ENCODE assay signal across 2 cellular contexts in the genomic region with DNA sequence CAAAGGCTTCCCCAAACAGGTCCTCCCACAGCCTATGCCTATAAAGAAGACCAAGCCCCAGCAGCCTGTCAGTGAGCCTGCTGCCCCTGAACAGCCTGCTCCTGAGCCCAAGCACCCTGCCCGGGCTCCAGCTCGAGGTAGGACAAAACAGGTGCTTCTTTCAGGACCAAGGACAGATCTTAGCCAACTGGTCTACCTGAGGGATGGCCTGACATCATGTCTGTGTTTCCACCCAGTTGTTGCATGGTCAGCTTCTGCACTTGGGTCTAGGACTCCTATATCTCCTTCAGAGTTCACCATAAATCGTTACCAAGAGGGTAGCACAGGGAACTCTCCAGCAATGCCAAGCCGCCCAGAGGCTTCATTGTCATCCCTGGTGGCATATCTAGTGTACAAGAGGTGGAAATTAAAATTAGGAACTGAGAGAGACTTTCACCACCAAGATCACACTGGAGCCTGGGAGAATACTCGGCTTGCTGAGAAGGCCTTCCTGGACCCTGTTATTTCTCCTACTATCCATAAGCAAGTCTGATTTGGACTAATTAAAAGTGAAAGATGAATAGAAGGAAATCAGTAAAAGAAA.
A peak's percentile ranks its signal among the peaks of the same experiment; 100 is the strongest.
TF ChIP-seq lines count a peak whose summit lies in the region.

No MANE protein-coding gene starts in this region.

TF ChIP-seq in HepG2, 621 proteins besides CTCF, POLR2A, EP300 and RAD21 (continued from another document):
- TF ChIP-seq EHMT2 (IDR thresholded peaks at IDR 0.05; ENCODE audit: borderline replicate concordance, low read depth, low read length) (peak; percentile 90), MED8 (CRISPR knock-in tag; IDR thresholded peaks at IDR 0.05; ENCODE audit: insufficient replicate concordance) (no peak), HDAC2 (CRISPR knock-in tag; IDR thresholded peaks at IDR 0.05) (peak; percentile 33; the same call in 1 of the 2 replicates), MIER2 (CRISPR knock-in tag; IDR thresholded peaks at IDR 0.05) (peak; percentile 97), DNMT3B (CRISPR knock-in tag; conservative IDR thresholded peaks at IDR 0.05) (no peak)
- TF ChIP-seq, protein P1, sequence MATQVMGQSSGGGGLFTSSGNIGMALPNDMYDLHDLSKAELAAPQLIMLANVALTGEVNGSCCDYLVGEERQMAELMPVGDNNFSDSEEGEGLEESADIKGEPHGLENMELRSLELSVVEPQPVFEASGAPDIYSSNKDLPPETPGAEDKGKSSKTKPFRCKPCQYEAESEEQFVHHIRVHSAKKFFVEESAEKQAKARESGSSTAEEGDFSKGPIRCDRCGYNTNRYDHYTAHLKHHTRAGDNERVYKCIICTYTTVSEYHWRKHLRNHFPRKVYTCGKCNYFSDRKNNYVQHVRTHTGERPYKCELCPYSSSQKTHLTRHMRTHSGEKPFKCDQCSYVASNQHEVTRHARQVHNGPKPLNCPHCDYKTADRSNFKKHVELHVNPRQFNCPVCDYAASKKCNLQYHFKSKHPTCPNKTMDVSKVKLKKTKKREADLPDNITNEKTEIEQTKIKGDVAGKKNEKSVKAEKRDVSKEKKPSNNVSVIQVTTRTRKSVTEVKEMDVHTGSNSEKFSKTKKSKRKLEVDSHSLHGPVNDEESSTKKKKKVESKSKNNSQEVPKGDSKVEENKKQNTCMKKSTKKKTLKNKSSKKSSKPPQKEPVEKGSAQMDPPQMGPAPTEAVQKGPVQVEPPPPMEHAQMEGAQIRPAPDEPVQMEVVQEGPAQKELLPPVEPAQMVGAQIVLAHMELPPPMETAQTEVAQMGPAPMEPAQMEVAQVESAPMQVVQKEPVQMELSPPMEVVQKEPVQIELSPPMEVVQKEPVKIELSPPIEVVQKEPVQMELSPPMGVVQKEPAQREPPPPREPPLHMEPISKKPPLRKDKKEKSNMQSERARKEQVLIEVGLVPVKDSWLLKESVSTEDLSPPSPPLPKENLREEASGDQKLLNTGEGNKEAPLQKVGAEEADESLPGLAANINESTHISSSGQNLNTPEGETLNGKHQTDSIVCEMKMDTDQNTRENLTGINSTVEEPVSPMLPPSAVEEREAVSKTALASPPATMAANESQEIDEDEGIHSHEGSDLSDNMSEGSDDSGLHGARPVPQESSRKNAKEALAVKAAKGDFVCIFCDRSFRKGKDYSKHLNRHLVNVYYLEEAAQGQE (IDR thresholded peaks at IDR 0.05; ENCODE audit: borderline replicate concordance in 1 of 2, low read depth in 1 of 2, low read length in 2 of 2): peak; percentile 76 to 94

TF ChIP-seq in PFSK-1, 5 proteins besides CTCF, POLR2A, EP300 and RAD21 (continued from another document):
- TF ChIP-seq, protein P1 (IDR thresholded peaks at IDR 0.05; ENCODE audit: insufficient read depth in 1 of 2, low read depth in 2 of 2, low read length in 2 of 2): peak; percentile 86 to 93
TF ChIP-seq in PFSK-1: peak in this region for 1.
